Comparison of ENCODE assay signal across 8 cellular contexts in the genomic region with DNA sequence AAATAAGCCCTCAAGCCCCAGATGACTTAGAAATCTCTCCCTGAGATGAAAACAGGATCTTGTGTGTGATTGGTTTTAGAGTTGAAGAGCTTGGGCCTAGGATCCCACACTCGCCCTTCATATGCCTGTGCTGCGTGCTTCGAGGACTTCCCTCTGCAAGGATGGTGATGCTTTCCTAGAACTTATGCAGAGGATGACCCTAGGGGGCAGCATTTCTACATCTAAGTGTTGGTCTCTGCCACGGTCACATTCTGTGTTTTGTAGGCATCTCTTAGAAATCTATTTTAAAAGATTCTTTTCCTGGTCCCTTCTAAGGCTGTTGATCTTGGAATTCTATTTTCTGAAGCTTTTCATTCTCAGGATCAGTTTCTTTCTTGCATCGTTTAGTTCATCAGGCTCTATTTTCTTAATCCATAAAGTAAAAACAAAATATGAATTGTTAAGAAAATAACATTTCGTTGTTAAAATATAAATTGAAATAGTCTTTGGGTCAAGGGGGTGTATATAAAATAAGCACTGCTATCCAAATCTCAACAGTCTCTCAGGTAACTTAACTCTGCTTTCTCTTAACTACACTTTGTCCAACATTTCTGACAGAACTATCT. TPM values are rescaled to one million over a fixed set of nuclear protein-coding genes. Genes with fewer than 3 reads are reported as not detected.
DNase-seq lines count a peak whose midpoint lies in the region; ATAC-seq, FAIRE-seq and TF ChIP-seq lines count a peak whose summit lies in the region.

No MANE protein-coding gene starts in this region.

- WGBS in pancreas, 2 donors: 58 to 60% methylated on average over 6 of the region's 6 CpGs

- FAIRE-seq in TTC549 (lab: Jason Lieb, UNC) (peak; percentile 77), frontal cortex (lab: Jason Lieb, UNC) (no peak), pancreas (lab: Jason Lieb, UNC) (no peak)

- TF ChIP-seq CTCF in pancreas (IDR thresholded peaks at IDR 0.05): peak in 2 of 4 donors; percentile 25 to 34

- H3K4me3 ChIP-seq in pancreas: no peak overlapping the region

- in situ Hi-C loops in KBM-7 (cut with MboI; ENCODE audit: low pct_unique_long_range_greater_than_20kb, low sequenced_read_pairs): no loop called here

- H3K27me3 ChIP-seq in pancreas: no peaks in the 10 kb centered on the region

- no peaks in the 10 kb centered on the region for H3K9me3 ChIP-seq in pancreas

- ATAC-seq in pancreas (peak; percentile 64 to 91 (median 80)), GM18519 (IDR thresholded peaks at IDR 0.05; ENCODE audit: low FRiP score, unreplicated experiment) (no peak), HG02885 (IDR thresholded peaks at IDR 0.05; ENCODE audit: poor library complexity, unreplicated experiment) (no peak)

- H3K27ac ChIP-seq in pancreas: no peak overlapping the region

- no peaks in the 10 kb centered on the region for H3K36me3 ChIP-seq in pancreas

- DNase-seq in activated CD4-positive, alpha-beta T cell treated with anti-CD3 and anti-CD28 coated beads for 48 hours: peak; percentile 19
- DNase-seq in activated CD4-positive, alpha-beta T cell treated with anti-CD3 and anti-CD28 coated beads, Interleukin-2, amount 50 U/mL, for 48 hours: no peak
- DNase-seq in KBM-7 (peak; percentile 49), frontal cortex (ENCODE audit: low spot score in 2 of 2) (peak; percentile 33 to 61), pancreas (peak in 3 of 6 donors; percentile 25 to 53 (median 53))

- no peaks in the 10 kb centered on the region for H3K4me1 ChIP-seq in pancreas

- intact Hi-C loops in pancreas (cut with DNase I): no loop called here

RNA-seq across cellular contexts. Expression of gene WDR76, which starts 45.7 kb away (rescaled TPM):
- total RNA-seq in frontal cortex (16.7 TPM), pancreas (1 to 10 TPM; 2.3 to 3.3 (median 2.7) TPM)
- 1 to 10 TPM in 1 of 2 donors, under 1 TPM in 1; 0.72 to 1.2 TPM for polyA plus RNA-seq in pancreas

RNA-seq across cellular contexts. Expression of gene MFAP1, which starts 48.0 kb away (rescaled TPM):
- total RNA-seq in frontal cortex (27.3 TPM), pancreas (10 to 100 TPM in 2 of 6 donors, 1 to 10 TPM in 4; 5.2 to 11.9 (median 7.5) TPM)
- 10 to 100 TPM in 1 of 2 donors, 1 to 10 TPM in 1; 5.0 to 10.1 TPM for polyA plus RNA-seq in pancreas

Comparison
In these comparisons a context has a peak if more than half of its experiments do, and no peak if none do; other contexts are left out.
1. DNase-seq: peak in activated CD4-positive, alpha-beta T cell treated with anti-CD3 and anti-CD28 coated beads for 48 hours (single experiment), KBM-7 (single experiment) and frontal cortex (2 of 2); none in activated CD4-positive, alpha-beta T cell treated with anti-CD3 and anti-CD28 coated beads, Interleukin-2, amount 50 U/mL, for 48 hours (0 of 2).
2. ATAC-seq: peak in pancreas (4 of 4); none in GM18519 (single experiment) and HG02885 (single experiment).